Comparison of ENCODE assay signal across 3 cellular contexts in the genomic region with DNA sequence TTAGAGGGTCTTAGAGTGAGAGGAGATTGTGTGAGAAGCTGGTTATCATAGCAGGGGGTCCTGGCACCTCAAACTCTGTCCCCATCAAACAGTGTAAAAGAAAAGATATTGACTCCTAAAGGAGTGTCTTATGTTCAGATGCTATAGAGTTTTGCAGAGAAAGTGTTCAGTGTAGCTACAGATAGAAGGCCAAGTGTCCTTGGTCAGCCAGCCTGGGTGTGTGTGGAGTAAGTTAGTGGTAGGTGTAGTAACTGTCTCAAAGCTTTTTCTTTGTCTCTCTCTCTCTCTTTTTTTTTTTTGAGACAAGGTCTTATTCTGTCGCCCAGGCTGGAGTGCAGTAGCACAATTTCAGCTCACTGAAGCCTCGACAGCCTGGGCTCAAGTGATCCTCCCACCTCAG.
TF ChIP-seq lines count a peak whose summit lies in the region.

No MANE protein-coding gene starts in this region.

TF ChIP-seq in SK-N-SH, 30 proteins besides CTCF, POLR2A, EP300 and RAD21 (continued from another document):
- TF ChIP-seq, protein P1, sequence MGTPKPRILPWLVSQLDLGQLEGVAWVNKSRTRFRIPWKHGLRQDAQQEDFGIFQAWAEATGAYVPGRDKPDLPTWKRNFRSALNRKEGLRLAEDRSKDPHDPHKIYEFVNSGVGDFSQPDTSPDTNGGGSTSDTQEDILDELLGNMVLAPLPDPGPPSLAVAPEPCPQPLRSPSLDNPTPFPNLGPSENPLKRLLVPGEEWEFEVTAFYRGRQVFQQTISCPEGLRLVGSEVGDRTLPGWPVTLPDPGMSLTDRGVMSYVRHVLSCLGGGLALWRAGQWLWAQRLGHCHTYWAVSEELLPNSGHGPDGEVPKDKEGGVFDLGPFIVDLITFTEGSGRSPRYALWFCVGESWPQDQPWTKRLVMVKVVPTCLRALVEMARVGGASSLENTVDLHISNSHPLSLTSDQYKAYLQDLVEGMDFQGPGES (IDR thresholded peaks at IDR 0.05; ENCODE audit: low read depth, low read length), result no peak
- no peak for TF ChIP-seq EZH2phosphoT487 (IDR thresholded peaks at IDR 0.05; ENCODE audit: borderline replicate concordance, low read depth)
- no peak for TF ChIP-seq NFIC (IDR thresholded peaks at IDR 0.05; ENCODE audit: borderline replicate concordance)
- TF ChIP-seq SMC3 (IDR thresholded peaks at IDR 0.05; ENCODE audit: low read depth, low read length), result no peak
- TF ChIP-seq, protein P2, sequence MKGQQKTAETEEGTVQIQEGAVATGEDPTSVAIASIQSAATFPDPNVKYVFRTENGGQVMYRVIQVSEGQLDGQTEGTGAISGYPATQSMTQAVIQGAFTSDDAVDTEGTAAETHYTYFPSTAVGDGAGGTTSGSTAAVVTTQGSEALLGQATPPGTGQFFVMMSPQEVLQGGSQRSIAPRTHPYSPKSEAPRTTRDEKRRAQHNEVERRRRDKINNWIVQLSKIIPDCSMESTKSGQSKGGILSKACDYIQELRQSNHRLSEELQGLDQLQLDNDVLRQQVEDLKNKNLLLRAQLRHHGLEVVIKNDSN (IDR thresholded peaks at IDR 0.05; ENCODE audit: borderline replicate concordance, low read depth), result no peak
- no peak for TF ChIP-seq RXRA (IDR thresholded peaks at IDR 0.05; ENCODE audit: borderline replicate concordance, low read depth)
- TF ChIP-seq MXI1 (IDR thresholded peaks at IDR 0.05; ENCODE audit: low read depth, low read length), result no peak
- TF ChIP-seq CHD2 (IDR thresholded peaks at IDR 0.05; ENCODE audit: low read length, partially characterized antibody), result no peak
- TF ChIP-seq, protein P3, sequence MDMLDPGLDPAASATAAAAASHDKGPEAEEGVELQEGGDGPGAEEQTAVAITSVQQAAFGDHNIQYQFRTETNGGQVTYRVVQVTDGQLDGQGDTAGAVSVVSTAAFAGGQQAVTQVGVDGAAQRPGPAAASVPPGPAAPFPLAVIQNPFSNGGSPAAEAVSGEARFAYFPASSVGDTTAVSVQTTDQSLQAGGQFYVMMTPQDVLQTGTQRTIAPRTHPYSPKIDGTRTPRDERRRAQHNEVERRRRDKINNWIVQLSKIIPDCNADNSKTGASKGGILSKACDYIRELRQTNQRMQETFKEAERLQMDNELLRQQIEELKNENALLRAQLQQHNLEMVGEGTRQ (IDR thresholded peaks at IDR 0.05; ENCODE audit: borderline replicate concordance, low read depth, low read length), result no peak
- TF ChIP-seq RFX5 (IDR thresholded peaks at IDR 0.05; ENCODE audit: low read length), result no peak
- TF ChIP-seq POLR2AphosphoS5 (IDR thresholded peaks at IDR 0.05; ENCODE audit: low read depth, low read length), result no peak
- no peak for TF ChIP-seq FOSL2 (IDR thresholded peaks at IDR 0.05; ENCODE audit: borderline replicate concordance, low read depth)
- TF ChIP-seq, protein P4, sequence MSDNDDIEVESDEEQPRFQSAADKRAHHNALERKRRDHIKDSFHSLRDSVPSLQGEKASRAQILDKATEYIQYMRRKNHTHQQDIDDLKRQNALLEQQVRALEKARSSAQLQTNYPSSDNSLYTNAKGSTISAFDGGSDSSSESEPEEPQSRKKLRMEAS (IDR thresholded peaks at IDR 0.05; ENCODE audit: low read depth), result no peak
- TF ChIP-seq TEAD4 (IDR thresholded peaks at IDR 0.05; ENCODE audit: borderline replicate concordance, insufficient read depth), result no peak
- TF ChIP-seq JUND (IDR thresholded peaks at IDR 0.05), result no peak
- no peak for TF ChIP-seq ELF1 (IDR thresholded peaks at IDR 0.05)

TF ChIP-seq in SK-N-SH treated with all-trans-retinoic acid at 6 μM for 48 hours, 23 proteins besides CTCF, POLR2A, EP300 and RAD21 (continued from another document):
- TF ChIP-seq, protein P5, sequence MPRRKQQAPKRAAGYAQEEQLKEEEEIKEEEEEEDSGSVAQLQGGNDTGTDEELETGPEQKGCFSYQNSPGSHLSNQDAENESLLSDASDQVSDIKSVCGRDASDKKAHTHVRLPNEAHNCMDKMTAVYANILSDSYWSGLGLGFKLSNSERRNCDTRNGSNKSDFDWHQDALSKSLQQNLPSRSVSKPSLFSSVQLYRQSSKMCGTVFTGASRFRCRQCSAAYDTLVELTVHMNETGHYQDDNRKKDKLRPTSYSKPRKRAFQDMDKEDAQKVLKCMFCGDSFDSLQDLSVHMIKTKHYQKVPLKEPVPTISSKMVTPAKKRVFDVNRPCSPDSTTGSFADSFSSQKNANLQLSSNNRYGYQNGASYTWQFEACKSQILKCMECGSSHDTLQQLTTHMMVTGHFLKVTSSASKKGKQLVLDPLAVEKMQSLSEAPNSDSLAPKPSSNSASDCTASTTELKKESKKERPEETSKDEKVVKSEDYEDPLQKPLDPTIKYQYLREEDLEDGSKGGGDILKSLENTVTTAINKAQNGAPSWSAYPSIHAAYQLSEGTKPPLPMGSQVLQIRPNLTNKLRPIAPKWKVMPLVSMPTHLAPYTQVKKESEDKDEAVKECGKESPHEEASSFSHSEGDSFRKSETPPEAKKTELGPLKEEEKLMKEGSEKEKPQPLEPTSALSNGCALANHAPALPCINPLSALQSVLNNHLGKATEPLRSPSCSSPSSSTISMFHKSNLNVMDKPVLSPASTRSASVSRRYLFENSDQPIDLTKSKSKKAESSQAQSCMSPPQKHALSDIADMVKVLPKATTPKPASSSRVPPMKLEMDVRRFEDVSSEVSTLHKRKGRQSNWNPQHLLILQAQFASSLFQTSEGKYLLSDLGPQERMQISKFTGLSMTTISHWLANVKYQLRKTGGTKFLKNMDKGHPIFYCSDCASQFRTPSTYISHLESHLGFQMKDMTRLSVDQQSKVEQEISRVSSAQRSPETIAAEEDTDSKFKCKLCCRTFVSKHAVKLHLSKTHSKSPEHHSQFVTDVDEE (CRISPR knock-in tag; IDR thresholded peaks at IDR 0.05), result no peak
- TF ChIP-seq, protein P6, sequence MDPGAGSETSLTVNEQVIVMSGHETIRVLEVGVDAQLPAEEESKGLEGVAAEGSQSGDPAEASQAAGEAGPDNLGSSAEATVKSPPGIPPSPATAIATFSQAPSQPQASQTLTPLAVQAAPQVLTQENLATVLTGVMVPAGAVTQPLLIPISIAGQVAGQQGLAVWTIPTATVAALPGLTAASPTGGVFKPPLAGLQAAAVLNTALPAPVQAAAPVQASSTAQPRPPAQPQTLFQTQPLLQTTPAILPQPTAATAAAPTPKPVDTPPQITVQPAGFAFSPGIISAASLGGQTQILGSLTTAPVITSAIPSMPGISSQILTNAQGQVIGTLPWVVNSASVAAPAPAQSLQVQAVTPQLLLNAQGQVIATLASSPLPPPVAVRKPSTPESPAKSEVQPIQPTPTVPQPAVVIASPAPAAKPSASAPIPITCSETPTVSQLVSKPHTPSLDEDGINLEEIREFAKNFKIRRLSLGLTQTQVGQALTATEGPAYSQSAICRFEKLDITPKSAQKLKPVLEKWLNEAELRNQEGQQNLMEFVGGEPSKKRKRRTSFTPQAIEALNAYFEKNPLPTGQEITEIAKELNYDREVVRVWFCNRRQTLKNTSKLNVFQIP (CRISPR knock-in tag; IDR thresholded peaks at IDR 0.05; ENCODE audit: borderline replicate concordance, low read depth), result no peak
- TF ChIP-seq ZC3H10 (CRISPR knock-in tag; IDR thresholded peaks at IDR 0.05), result no peak
- TF ChIP-seq ZFP30 (CRISPR knock-in tag; IDR thresholded peaks at IDR 0.05), result no peak
- no peak for TF ChIP-seq GLIS3 (CRISPR knock-in tag; IDR thresholded peaks at IDR 0.05)
- TF ChIP-seq, protein P7, sequence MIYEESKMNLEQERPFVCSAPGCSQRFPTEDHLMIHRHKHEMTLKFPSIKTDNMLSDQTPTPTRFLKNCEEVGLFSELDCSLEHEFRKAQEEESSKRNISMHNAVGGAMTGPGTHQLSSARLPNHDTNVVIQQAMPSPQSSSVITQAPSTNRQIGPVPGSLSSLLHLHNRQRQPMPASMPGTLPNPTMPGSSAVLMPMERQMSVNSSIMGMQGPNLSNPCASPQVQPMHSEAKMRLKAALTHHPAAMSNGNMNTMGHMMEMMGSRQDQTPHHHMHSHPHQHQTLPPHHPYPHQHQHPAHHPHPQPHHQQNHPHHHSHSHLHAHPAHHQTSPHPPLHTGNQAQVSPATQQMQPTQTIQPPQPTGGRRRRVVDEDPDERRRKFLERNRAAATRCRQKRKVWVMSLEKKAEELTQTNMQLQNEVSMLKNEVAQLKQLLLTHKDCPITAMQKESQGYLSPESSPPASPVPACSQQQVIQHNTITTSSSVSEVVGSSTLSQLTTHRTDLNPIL (CRISPR knock-in tag; IDR thresholded peaks at IDR 0.05; ENCODE audit: low read depth), result no peak
- TF ChIP-seq ESRRG (CRISPR knock-in tag; IDR thresholded peaks at IDR 0.05), result no peak
- TF ChIP-seq CSDC2 (CRISPR knock-in tag; IDR thresholded peaks at IDR 0.05), result no peak
- no peak for TF ChIP-seq ZNF70 (CRISPR knock-in tag; IDR thresholded peaks at IDR 0.05)
- no peak for TF ChIP-seq SNAI2 (CRISPR knock-in tag; IDR thresholded peaks at IDR 0.05)
- TF ChIP-seq ZNF8 (CRISPR knock-in tag; IDR thresholded peaks at IDR 0.05), result no peak

TF ChIP-seq in WTC11, 78 proteins besides CTCF, POLR2A, EP300 and RAD21 (continues in another document):
- TF ChIP-seq, protein P8, sequence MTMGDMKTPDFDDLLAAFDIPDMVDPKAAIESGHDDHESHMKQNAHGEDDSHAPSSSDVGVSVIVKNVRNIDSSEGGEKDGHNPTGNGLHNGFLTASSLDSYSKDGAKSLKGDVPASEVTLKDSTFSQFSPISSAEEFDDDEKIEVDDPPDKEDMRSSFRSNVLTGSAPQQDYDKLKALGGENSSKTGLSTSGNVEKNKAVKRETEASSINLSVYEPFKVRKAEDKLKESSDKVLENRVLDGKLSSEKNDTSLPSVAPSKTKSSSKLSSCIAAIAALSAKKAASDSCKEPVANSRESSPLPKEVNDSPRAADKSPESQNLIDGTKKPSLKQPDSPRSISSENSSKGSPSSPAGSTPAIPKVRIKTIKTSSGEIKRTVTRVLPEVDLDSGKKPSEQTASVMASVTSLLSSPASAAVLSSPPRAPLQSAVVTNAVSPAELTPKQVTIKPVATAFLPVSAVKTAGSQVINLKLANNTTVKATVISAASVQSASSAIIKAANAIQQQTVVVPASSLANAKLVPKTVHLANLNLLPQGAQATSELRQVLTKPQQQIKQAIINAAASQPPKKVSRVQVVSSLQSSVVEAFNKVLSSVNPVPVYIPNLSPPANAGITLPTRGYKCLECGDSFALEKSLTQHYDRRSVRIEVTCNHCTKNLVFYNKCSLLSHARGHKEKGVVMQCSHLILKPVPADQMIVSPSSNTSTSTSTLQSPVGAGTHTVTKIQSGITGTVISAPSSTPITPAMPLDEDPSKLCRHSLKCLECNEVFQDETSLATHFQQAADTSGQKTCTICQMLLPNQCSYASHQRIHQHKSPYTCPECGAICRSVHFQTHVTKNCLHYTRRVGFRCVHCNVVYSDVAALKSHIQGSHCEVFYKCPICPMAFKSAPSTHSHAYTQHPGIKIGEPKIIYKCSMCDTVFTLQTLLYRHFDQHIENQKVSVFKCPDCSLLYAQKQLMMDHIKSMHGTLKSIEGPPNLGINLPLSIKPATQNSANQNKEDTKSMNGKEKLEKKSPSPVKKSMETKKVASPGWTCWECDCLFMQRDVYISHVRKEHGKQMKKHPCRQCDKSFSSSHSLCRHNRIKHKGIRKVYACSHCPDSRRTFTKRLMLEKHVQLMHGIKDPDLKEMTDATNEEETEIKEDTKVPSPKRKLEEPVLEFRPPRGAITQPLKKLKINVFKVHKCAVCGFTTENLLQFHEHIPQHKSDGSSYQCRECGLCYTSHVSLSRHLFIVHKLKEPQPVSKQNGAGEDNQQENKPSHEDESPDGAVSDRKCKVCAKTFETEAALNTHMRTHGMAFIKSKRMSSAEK (CRISPR knock-in tag; IDR thresholded peaks at IDR 0.05; ENCODE audit: borderline replicate concordance), result no peak
- TF ChIP-seq, protein P9, sequence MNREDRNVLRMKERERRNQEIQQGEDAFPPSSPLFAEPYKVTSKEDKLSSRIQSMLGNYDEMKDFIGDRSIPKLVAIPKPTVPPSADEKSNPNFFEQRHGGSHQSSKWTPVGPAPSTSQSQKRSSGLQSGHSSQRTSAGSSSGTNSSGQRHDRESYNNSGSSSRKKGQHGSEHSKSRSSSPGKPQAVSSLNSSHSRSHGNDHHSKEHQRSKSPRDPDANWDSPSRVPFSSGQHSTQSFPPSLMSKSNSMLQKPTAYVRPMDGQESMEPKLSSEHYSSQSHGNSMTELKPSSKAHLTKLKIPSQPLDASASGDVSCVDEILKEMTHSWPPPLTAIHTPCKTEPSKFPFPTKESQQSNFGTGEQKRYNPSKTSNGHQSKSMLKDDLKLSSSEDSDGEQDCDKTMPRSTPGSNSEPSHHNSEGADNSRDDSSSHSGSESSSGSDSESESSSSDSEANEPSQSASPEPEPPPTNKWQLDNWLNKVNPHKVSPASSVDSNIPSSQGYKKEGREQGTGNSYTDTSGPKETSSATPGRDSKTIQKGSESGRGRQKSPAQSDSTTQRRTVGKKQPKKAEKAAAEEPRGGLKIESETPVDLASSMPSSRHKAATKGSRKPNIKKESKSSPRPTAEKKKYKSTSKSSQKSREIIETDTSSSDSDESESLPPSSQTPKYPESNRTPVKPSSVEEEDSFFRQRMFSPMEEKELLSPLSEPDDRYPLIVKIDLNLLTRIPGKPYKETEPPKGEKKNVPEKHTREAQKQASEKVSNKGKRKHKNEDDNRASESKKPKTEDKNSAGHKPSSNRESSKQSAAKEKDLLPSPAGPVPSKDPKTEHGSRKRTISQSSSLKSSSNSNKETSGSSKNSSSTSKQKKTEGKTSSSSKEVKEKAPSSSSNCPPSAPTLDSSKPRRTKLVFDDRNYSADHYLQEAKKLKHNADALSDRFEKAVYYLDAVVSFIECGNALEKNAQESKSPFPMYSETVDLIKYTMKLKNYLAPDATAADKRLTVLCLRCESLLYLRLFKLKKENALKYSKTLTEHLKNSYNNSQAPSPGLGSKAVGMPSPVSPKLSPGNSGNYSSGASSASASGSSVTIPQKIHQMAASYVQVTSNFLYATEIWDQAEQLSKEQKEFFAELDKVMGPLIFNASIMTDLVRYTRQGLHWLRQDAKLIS (CRISPR knock-in tag; IDR thresholded peaks at IDR 0.05; ENCODE audit: borderline replicate concordance), result no peak
- TF ChIP-seq ZNF232 (CRISPR knock-in tag; IDR thresholded peaks at IDR 0.05) (no peak), CREB1 (CRISPR knock-in tag; IDR thresholded peaks at IDR 0.05) (no peak), JUN (CRISPR knock-in tag; IDR thresholded peaks at IDR 0.05) (no peak), OVOL2 (CRISPR knock-in tag; IDR thresholded peaks at IDR 0.05; ENCODE audit: borderline replicate concordance) (no peak), NFE2L1 (CRISPR knock-in tag; IDR thresholded peaks at IDR 0.05) (no peak), ZNF671 (CRISPR knock-in tag; IDR thresholded peaks at IDR 0.05) (no peak)
- TF ChIP-seq, protein P10, sequence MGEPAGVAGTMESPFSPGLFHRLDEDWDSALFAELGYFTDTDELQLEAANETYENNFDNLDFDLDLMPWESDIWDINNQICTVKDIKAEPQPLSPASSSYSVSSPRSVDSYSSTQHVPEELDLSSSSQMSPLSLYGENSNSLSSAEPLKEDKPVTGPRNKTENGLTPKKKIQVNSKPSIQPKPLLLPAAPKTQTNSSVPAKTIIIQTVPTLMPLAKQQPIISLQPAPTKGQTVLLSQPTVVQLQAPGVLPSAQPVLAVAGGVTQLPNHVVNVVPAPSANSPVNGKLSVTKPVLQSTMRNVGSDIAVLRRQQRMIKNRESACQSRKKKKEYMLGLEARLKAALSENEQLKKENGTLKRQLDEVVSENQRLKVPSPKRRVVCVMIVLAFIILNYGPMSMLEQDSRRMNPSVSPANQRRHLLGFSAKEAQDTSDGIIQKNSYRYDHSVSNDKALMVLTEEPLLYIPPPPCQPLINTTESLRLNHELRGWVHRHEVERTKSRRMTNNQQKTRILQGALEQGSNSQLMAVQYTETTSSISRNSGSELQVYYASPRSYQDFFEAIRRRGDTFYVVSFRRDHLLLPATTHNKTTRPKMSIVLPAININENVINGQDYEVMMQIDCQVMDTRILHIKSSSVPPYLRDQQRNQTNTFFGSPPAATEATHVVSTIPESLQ (CRISPR knock-in tag; IDR thresholded peaks at IDR 0.05), result no peak
- TF ChIP-seq, protein P11, sequence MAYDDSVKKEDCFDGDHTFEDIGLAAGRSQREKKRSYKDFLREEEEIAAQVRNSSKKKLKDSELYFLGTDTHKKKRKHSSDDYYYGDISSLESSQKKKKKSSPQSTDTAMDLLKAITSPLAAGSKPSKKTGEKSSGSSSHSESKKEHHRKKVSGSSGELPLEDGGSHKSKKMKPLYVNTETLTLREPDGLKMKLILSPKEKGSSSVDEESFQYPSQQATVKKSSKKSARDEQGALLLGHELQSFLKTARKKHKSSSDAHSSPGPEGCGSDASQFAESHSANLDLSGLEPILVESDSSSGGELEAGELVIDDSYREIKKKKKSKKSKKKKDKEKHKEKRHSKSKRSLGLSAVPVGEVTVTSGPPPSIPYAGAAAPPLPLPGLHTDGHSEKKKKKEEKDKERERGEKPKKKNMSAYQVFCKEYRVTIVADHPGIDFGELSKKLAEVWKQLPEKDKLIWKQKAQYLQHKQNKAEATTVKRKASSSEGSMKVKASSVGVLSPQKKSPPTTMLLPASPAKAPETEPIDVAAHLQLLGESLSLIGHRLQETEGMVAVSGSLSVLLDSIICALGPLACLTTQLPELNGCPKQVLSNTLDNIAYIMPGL (CRISPR knock-in tag; IDR thresholded peaks at IDR 0.05), result no peak
